ENCODE assay signal across 13 cellular contexts in genomic region chr17:29433551-29433950, GRCh38. TPM values are rescaled to one million over a fixed set of nuclear protein-coding genes. Genes with fewer than 3 reads are reported as not detected.
DNase-seq lines count a peak whose midpoint lies in the region; ATAC-seq, FAIRE-seq and TF ChIP-seq lines count a peak whose summit lies in the region.
"Had no signal": no experiment of that assay in that cellular context is flagged by ENCODE, and none has a peak within 500 bp of the region (broad histone marks: within the 10 kb centered on the region; RNA-seq: fewer than 3 reads in every experiment).

No MANE protein-coding gene starts in this region.

- H3K27me3 ChIP-seq in IMR-90 (ENCODE audit: control insufficient read depth, insufficient read depth, low read length) (no peaks in the 10 kb centered on the region), H1 (replicated peaks in 1 of 4; ENCODE audit: control insufficient read depth in 3 of 4, extremely low read depth in 1 of 4, insufficient read depth in 3 of 4, low read length in 3 of 4) (no peaks in the 10 kb centered on the region)

- no peak overlapping the region for H2BK12ac ChIP-seq in H1 (ENCODE audit: low read depth, low read length)

- H3K9me3 ChIP-seq in IMR-90 (ENCODE audit: control insufficient read depth, insufficient read depth, low read length) (no peaks in the 10 kb centered on the region), H1 (ENCODE audit: insufficient read depth in 2 of 2, low read depth in 1 of 2, low read length in 1 of 2) (no peaks in the 10 kb centered on the region)

- H3K14ac ChIP-seq in IMR-90 (replicated peaks; ENCODE audit: low read depth, low read length) (no peak overlapping the region; the same call in 1 of the 2 replicates), H1 (ENCODE audit: insufficient read length) (no peak overlapping the region)

- H3K79me2 ChIP-seq in H1 (ENCODE audit: control insufficient read depth in 1 of 2, insufficient read depth in 2 of 2, low read length in 2 of 2): peaks cover 8 to 91% of the 10 kb centered on the region in 2 experiments; a peak in 3 of 4 replicates

- FAIRE-seq in H1 (lab: Jason Lieb, UNC): no peak

- WGBS in IMR-90 (ENCODE audit: extremely low coverage in 2 of 2, insufficient read length in 1 of 2), 2 experiments: no CpG with 5 or more reads among the region's 4 CpGs
- WGBS in H1 (ENCODE audit: extremely low coverage in 1 of 2, insufficient coverage in 1 of 2, insufficient read length in 1 of 2, insufficient replicate concordance in 2 of 2, low coverage in 1 of 2, low lambda C conversion rate in 2 of 2, missing lambda C conversion rate in 1 of 2), 2 experiments: 93% methylated on average over 4 of the region's 4 CpGs; no CpG with 5 or more reads in 1 of the 2 experiments

- peaks cover 13% of the 10 kb centered on the region for H3K9me1 ChIP-seq in IMR-90 (ENCODE audit: insufficient read depth, low read length)

- H3K18ac ChIP-seq in IMR-90 (ENCODE audit: low read depth, low read length): no peak overlapping the region
- no peak overlapping the region for H3K18ac ChIP-seq in H1 (ENCODE audit: extremely low read depth, low read length)

- no peak overlapping the region for H2AFZ ChIP-seq in IMR-90 (replicated peaks; ENCODE audit: low read length, poor library complexity)
- no peak overlapping the region for H2AFZ ChIP-seq in H1 (ENCODE audit: low read length)

- CTCF ChIA-PET in IMR-90 (lab: Yijun Ruan, JAX): no interaction called here
- CTCF ChIA-PET in H1 (lab: Charles Lee; ENCODE audit: partially characterized antibody): interaction anchor here (0.8 to 0.9 kb wide), 2 partner anchors 16 to 27 kb away, joined by 3 read pairs; no protein-coding TSS in a partner anchor

- H4K5ac ChIP-seq in IMR-90 (ENCODE audit: low read depth, low read length) (no peak overlapping the region), H1 (ENCODE audit: insufficient read length, low read depth, low read length) (no peak overlapping the region)

- H3K79me1 ChIP-seq in IMR-90 (ENCODE audit: low read depth in 1 of 2, low read length in 2 of 2) (peaks cover 10 to 76% of the 10 kb centered on the region in 2 experiments; a peak in 3 of 4 replicates), H1 (ENCODE audit: low read depth, low read length) (peaks cover 10% of the 10 kb centered on the region)

- no peak for TF ChIP-seq CTCF in IMR-90 (conservative IDR thresholded peaks at IDR 0.05; ENCODE audit: low read depth, low read length)
- no peak for TF ChIP-seq CTCF in H1 (IDR thresholded peaks at IDR 0.05; ENCODE audit: control extremely low read depth in 1 of 3, insufficient read depth in 1 of 3, low read depth in 1 of 3, low read length in 3 of 3)
- no peak for TF ChIP-seq CTCF in neural crest cell (conservative IDR thresholded peaks at IDR 0.05)

- intact Hi-C loops in IMR-90 (cut with micrococcal nuclease): no loop called here

- POLR2A ChIA-PET in IMR-90 (lab: Charles Lee; ENCODE audit: unreplicated experiment): no interaction called here
- POLR2A ChIA-PET in H1 (lab: Charles Lee; ENCODE audit: partially characterized antibody): interaction anchor here (1.3 kb wide), 1 partner anchor 10 kb away, joined by 4 read pairs; no protein-coding TSS in a partner anchor

- no peak for ATAC-seq in IMR-90 (ENCODE audit: low read depth)
- no peak for ATAC-seq in HG02759 (IDR thresholded peaks at IDR 0.05; ENCODE audit: unreplicated experiment)
- ATAC-seq in GM18519 (IDR thresholded peaks at IDR 0.05; ENCODE audit: low FRiP score, unreplicated experiment): no peak

- no peak overlapping the region for H2BK5ac ChIP-seq in IMR-90 (ENCODE audit: low read depth, low read length, poor library complexity, severe bottlenecking)
- H2BK5ac ChIP-seq in H1 (ENCODE audit: low read depth, low read length): peak overlapping the region; percentile 30; the same call in 1 of the 2 replicates

- H3K23ac ChIP-seq in IMR-90 (ENCODE audit: low read depth, low read length): no peak overlapping the region
- no peak overlapping the region for H3K23ac ChIP-seq in H1 (ENCODE audit: insufficient read length)

- H3K27ac ChIP-seq in IMR-90 (ENCODE audit: insufficient read depth, low read length) (no peak overlapping the region), H1 (ENCODE audit: low read depth, low read length) (no peak overlapping the region)
- H3K27ac ChIP-seq: RWPE1 had no signal

- H2BK120ac ChIP-seq in IMR-90 (ENCODE audit: low read depth, low read length) (no peak overlapping the region), H1 (replicated peaks; ENCODE audit: low read depth, low read length) (no peak overlapping the region)

- no peak overlapping the region for H3K56ac ChIP-seq in IMR-90 (ENCODE audit: extremely low read depth, insufficient read depth, low read length)
- no peak overlapping the region for H3K56ac ChIP-seq in H1 (replicated peaks; ENCODE audit: insufficient read length, low read depth, low read length)

- H4K91ac ChIP-seq in IMR-90 (ENCODE audit: insufficient read depth, low read depth, low read length) (no peak overlapping the region), H1 (replicated peaks; ENCODE audit: insufficient read length, low read length) (no peak overlapping the region)

- TF ChIP-seq POLR2A in IMR-90 (IDR thresholded peaks at IDR 0.05; ENCODE audit: low read depth, low read length): no peak
- no peak for TF ChIP-seq POLR2A in H1 (IDR thresholded peaks at IDR 0.05; ENCODE audit: control extremely low read depth in 1 of 2, low read depth in 2 of 2, low read length in 2 of 2)

- peaks cover 9% of the 10 kb centered on the region for H3K36me3 Mint-ChIP-seq in neural crest cell (ENCODE audit: low read depth)

- H3K4me1 Mint-ChIP-seq in neural crest cell: peaks cover 25% of the 10 kb centered on the region

- no peak overlapping the region for H2AK5ac ChIP-seq in IMR-90 (ENCODE audit: low read depth, low read length)
- H2AK5ac ChIP-seq in H1 (ENCODE audit: low read depth, low read length): no peak overlapping the region

- no peaks in the 10 kb centered on the region for H3K23me2 ChIP-seq in H1 (ENCODE audit: low read depth, low read length)

- dilution Hi-C loops in IMR-90 (cut with HindIII; ENCODE audit: low sequenced_read_pairs, unreplicated experiment): no loop called here

- no peak overlapping the region for H3K4ac ChIP-seq in IMR-90 (ENCODE audit: low read depth, low read length)
- no peak overlapping the region for H3K4ac ChIP-seq in H1 (replicated peaks; ENCODE audit: insufficient read length, low read depth, low read length)

- H3K4me3 ChIP-seq in IMR-90 (ENCODE audit: insufficient read depth, low read depth, low read length): no peak overlapping the region
- H3K4me3 ChIP-seq in H1 (ENCODE audit: extremely low read depth in 1 of 4, insufficient read depth in 2 of 4, low read depth in 3 of 4, low read length in 4 of 4): no peak overlapping the region

- H3K9ac ChIP-seq in IMR-90 (ENCODE audit: low read depth, low read length): no peak overlapping the region
- no peak overlapping the region for H3K9ac ChIP-seq in H1 (replicated peaks in 1 of 4; ENCODE audit: extremely low read depth in 1 of 4, low read depth in 3 of 4, low read length in 3 of 4)

- H2BK15ac ChIP-seq in IMR-90 (ENCODE audit: low read depth, low read length) (no peak overlapping the region), H1 (ENCODE audit: low read length) (no peak overlapping the region)

- peak overlapping the region; percentile 45 for H2AK9ac ChIP-seq in IMR-90 (replicated peaks; ENCODE audit: low read depth, low read length, poor library complexity)

- H3K4me1 ChIP-seq in IMR-90 (ENCODE audit: control insufficient read depth, insufficient read depth, low read length) (peaks cover 4% of the 10 kb centered on the region), H1 (replicated peaks in 1 of 4; ENCODE audit: control insufficient read depth in 3 of 4, insufficient read depth in 4 of 4, low read length in 3 of 4) (peaks cover 0 to 4% (median 0%) of the 10 kb centered on the region in 4 experiments; a peak in 3 of 7 replicates)

- TF ChIP-seq RAD21 in IMR-90 (IDR thresholded peaks at IDR 0.05; ENCODE audit: low read length): no peak
- TF ChIP-seq RAD21 in H1 (IDR thresholded peaks at IDR 0.05 in 1 of 2, conservative IDR thresholded peaks at IDR 0.05 in 1 of 2; ENCODE audit: low read depth in 2 of 2, low read length in 2 of 2): no peak

- no peak for TF ChIP-seq EP300 in H1 (IDR thresholded peaks at IDR 0.05; ENCODE audit: borderline replicate concordance in 1 of 2, low read depth in 2 of 2, low read length in 2 of 2)

- H2BK20ac ChIP-seq in IMR-90 (ENCODE audit: low read depth, low read length): no peak overlapping the region
- H2BK20ac ChIP-seq in H1 (ENCODE audit: low read length): no peak overlapping the region

- peak; percentile 59 for DNase-seq in D341Med (ENCODE audit: low spot score)
- DNase-seq in IMR-90: no peak
- no peak for DNase-seq in H1 (ENCODE audit: low read depth in 1 of 2, low spot score in 2 of 2)
- DNase-seq in neural crest cell (ENCODE audit: low read depth, low spot score): no peak
- no peak for DNase-seq in NAMALWA (ENCODE audit: low spot score)
- DNase-seq in activated CD4-positive, alpha-beta T cell treated with anti-CD3 and anti-CD28 coated beads, Interleukin-2, amount 50 U/mL, for 1 hour: no peak
- DNase-seq: Calu3, NCI-H1048, T1000 had no signal

- H4K8ac ChIP-seq in IMR-90 (ENCODE audit: low read depth in 2 of 2, low read length in 2 of 2) (no peak overlapping the region), H1 (ENCODE audit: extremely low read depth, insufficient read depth, low read length) (no peak overlapping the region)

- peaks cover 89% of the 10 kb centered on the region for H4K20me1 ChIP-seq in IMR-90 (ENCODE audit: insufficient read depth, low read length)
- peaks cover 3 to 8% of the 10 kb centered on the region in 2 experiments for H4K20me1 ChIP-seq in H1 (replicated peaks in 1 of 2; ENCODE audit: control insufficient read depth in 1 of 2, insufficient read depth in 2 of 2, low read length in 2 of 2)

- peak overlapping the region; percentile 54 for H3K27ac Mint-ChIP-seq in neural crest cell (ENCODE audit: unreplicated experiment)
- H3K27ac Mint-ChIP-seq: activated naive CD8-positive, alpha-beta T cell had no signal

- H3K4me2 ChIP-seq in IMR-90 (ENCODE audit: low read depth, low read length) (no peak overlapping the region), H1 (ENCODE audit: insufficient read depth in 1 of 2, low read depth in 2 of 2, low read length in 2 of 2) (no peak overlapping the region)

- BruUV-seq in IMR-90 (replicated peaks; lab: Mats Ljungman, UMichigan): no TSS peak

- H3K27me3 Mint-ChIP-seq in neural crest cell (ENCODE audit: low read depth): no peaks in the 10 kb centered on the region
- H3K27me3 Mint-ChIP-seq: activated naive CD8-positive, alpha-beta T cell had no signal

- H3K9me3 Mint-ChIP-seq in neural crest cell: peaks cover 6% of the 10 kb centered on the region

- H3K4me3 Mint-ChIP-seq in neural crest cell: no peak overlapping the region
- H3K4me3 Mint-ChIP-seq: activated naive CD8-positive, alpha-beta T cell had no signal

- H3K36me3 ChIP-seq in IMR-90 (ENCODE audit: control insufficient read depth, insufficient read depth, low read length) (peaks cover 1% of the 10 kb centered on the region; the same call in 1 of the 2 replicates), H1 (ENCODE audit: control insufficient read depth in 2 of 4, insufficient read depth in 4 of 4, low read length in 3 of 4) (no peaks in the 10 kb centered on the region; a peak in 1 of 8 replicates)

- in situ Hi-C loops in IMR-90 (cut with MboI; ENCODE audit: low sequenced_read_pairs): no loop called here

RNA-seq across cellular contexts. Expression of gene TAOK1, which starts 43.4 kb away (rescaled TPM):
- 69.7 and 91.8 TPM in 2 replicates for total RNA-seq in IMR-90 (2012; rRNA removed)
- polyA plus RNA-seq in IMR-90 (2012; rRNA removed): 8.1 and 9.8 TPM in 2 replicates
- polyA plus RNA-seq in IMR-90 (2012; cell fraction: cytosol; rRNA removed): 1.4 and 2.0 TPM in 2 replicates
- polyA plus RNA-seq in IMR-90 (2012; cell fraction: nucleus; rRNA removed; ENCODE audit: low replicate concordance): 2.2 and 16.0 TPM in 2 replicates
- 90.6 and 93.8 TPM in 2 replicates for total RNA-seq in H1 (2021; fragmentation: NEBNext Ultra II Directional; extraction: Animal tissue kit (Norgen Biotek cat#: 25700))
- 8.2 and 12.2 TPM in 2 replicates for polyA plus RNA-seq in H1 (2011; rRNA removed)
- 14.1 TPM for polyA plus RNA-seq in H1 (2011; cell fraction: cytosol; rRNA removed)
- 11.0 TPM for polyA plus RNA-seq in H1 (2011; cell fraction: nucleus; rRNA removed)
- polyA plus RNA-seq in H1 (2012, experiment 1 of 2): 9.0 to 24.9 TPM (median 16.0 TPM) in 4 replicates
- polyA plus RNA-seq in H1 (2012, experiment 2 of 2): 1.1 TPM
- polyA plus RNA-seq in H1 (2013, experiment 1 of 2): 17.5 TPM
- 15.8 TPM for polyA plus RNA-seq in H1 (2013, experiment 2 of 2)
- polyA minus RNA-seq in H1 (2011; rRNA and poly(A)+ RNA removed): 74.2 and 96.7 TPM in 2 replicates
- polyA minus RNA-seq in H1 (2011; cell fraction: cytosol; rRNA and poly(A)+ RNA removed): 61.4 TPM
- polyA minus RNA-seq in H1 (2011; cell fraction: nucleus; rRNA and poly(A)+ RNA removed): 62.4 TPM
- 80.9 and 81.9 TPM in 2 replicates for total RNA-seq in neural crest cell
